Comparison of ENCODE assay signal across 9 cellular contexts in the genomic region with DNA sequence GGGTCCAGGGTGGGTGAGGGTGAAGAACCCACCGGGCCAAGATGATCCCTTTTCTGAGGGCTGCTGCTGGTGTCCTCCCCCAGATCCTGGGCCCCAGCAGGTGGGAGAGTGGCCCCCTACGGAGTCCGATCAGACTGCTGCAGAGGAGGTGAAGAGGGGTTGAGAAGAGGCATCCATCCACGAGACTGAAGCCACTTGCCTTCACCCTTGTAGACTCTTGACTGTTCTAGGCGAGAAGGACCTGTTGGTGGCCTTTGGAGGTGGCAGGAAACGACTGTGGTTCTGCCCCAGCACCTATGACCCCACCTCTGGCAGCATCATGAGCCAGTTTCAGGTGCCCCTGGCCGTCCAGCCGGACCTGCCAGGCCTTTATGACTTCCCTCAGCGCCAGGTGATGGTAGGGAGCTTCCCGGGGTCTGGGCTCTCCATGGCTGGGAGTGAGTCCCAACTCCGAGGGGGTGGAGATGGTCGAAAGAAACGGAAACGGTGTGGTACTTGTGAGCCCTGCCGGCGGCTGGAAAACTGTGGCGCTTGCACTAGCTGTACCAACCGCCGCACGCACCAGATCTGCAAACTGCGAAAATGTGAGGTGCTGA. TPM values are rescaled to one million over a fixed set of nuclear protein-coding genes. Genes with fewer than 3 reads are reported as not detected.
DNase-seq lines count a peak whose midpoint lies in the region; ATAC-seq and TF ChIP-seq lines count a peak whose summit lies in the region.
"Had no signal": no experiment of that assay in that cellular context is flagged by ENCODE, and none has a peak within 500 bp of the region (broad histone marks: within the 10 kb centered on the region; RNA-seq: fewer than 3 reads in every experiment).

No MANE protein-coding gene starts in this region.

- no peaks in the 10 kb centered on the region for H3K9me2 ChIP-seq in HCT116 (ENCODE audit: insufficient read depth)

- peaks cover 7 to 40% of the 10 kb centered on the region in 2 experiments; a peak in 1 of 4 replicates for H3K36me3 ChIP-seq in HCT116 (ENCODE audit: control insufficient read depth in 1 of 2, insufficient read depth in 2 of 2, low read length in 2 of 2)
- H3K36me3 ChIP-seq in fibroblast of lung (ENCODE audit: control insufficient read depth, insufficient read depth, low read length): no peaks in the 10 kb centered on the region
- H3K36me3 ChIP-seq in smooth muscle cell (ENCODE audit: low read depth): no peaks in the 10 kb centered on the region

- no peak for TF ChIP-seq RAD21 in HCT116 (IDR thresholded peaks at IDR 0.05; ENCODE audit: low read depth)

- H3K4me3 ChIP-seq in HCT116 (replicated peaks in 1 of 2; ENCODE audit: low read depth in 1 of 2, low read length in 2 of 2) (peak overlapping the region; percentile 66 to 70), fibroblast of lung (replicated peaks in 1 of 4; ENCODE audit: control extremely low read depth in 1 of 4, insufficient read depth in 1 of 4, low read depth in 3 of 4, low read length in 4 of 4) (peak overlapping the region; percentile 46 to 67 (median 61)), smooth muscle cell (peak overlapping the region; percentile 72)

- H2AFZ ChIP-seq in HCT116 (ENCODE audit: low read depth, low read length, poor library complexity, severe bottlenecking): no peak overlapping the region
- H2AFZ ChIP-seq in fibroblast of lung (ENCODE audit: low read length): no peak overlapping the region
- H2AFZ ChIP-seq in smooth muscle cell (ENCODE audit: low read depth): no peak overlapping the region

- DNase-seq in HCT116 (ENCODE audit: low read depth, low spot score): no peak
- peak; percentile 76 for DNase-seq in activated CD4-positive, alpha-beta T cell treated with anti-CD3 and anti-CD28 coated beads, Interleukin-2, amount 10 ng/mL, durations not matched to agents 24 days and 14 days
- no peak for DNase-seq in fibroblast of lung (ENCODE audit: low read depth in 2 of 2)
- no peak for DNase-seq in smooth muscle cell (lab: John Stamatoyannopoulos, UW; ENCODE audit: unreplicated experiment)
- no peak for DNase-seq in NCI-H2171 (lab: John Stamatoyannopoulos, UW)
- no peak for DNase-seq in NOMO-1 treated with DMSO at 0.1 percent for 48 hours (lab: John Stamatoyannopoulos, UW; ENCODE audit: unreplicated experiment)
- DNase-seq: NCI-H187 treated with DMSO at 0.1 percent for 48 hours had no signal

- H4K20me1 ChIP-seq in HCT116 (ENCODE audit: insufficient read depth) (no peaks in the 10 kb centered on the region), fibroblast of lung (ENCODE audit: control insufficient read depth, extremely low read depth, insufficient read depth, low read length) (no peaks in the 10 kb centered on the region), smooth muscle cell (ENCODE audit: low read depth) (peaks cover 31% of the 10 kb centered on the region)

- H3K27ac Mint-ChIP-seq in activated CD4-positive, alpha-beta T cell treated with anti-CD3 and anti-CD28 coated beads, Interleukin-2, amount 10 ng/mL, durations not matched to agents 24 days and 14 days: peak overlapping the region; percentile 88

- H3K4me1 Mint-ChIP-seq in activated CD4-positive, alpha-beta T cell treated with anti-CD3 and anti-CD28 coated beads, Interleukin-2, amount 10 ng/mL, durations not matched to agents 24 days and 14 days: peaks cover 69% of the 10 kb centered on the region

- CTCF ChIA-PET in HCT116 (lab: Charles Lee): no interaction called here

- H3K27ac ChIP-seq in HCT116 (ENCODE audit: low read depth, low read length): peak overlapping the region; percentile 84
- no peak overlapping the region for H3K27ac ChIP-seq in fibroblast of lung (ENCODE audit: insufficient read depth, low read length)
- no peak overlapping the region for H3K27ac ChIP-seq in smooth muscle cell (ENCODE audit: low read depth)

- no peaks in the 10 kb centered on the region for H3K27me3 ChIP-seq in HCT116 (ENCODE audit: insufficient read depth, low read length)
- no peaks in the 10 kb centered on the region for H3K27me3 ChIP-seq in fibroblast of lung (ENCODE audit: control insufficient read depth, insufficient read depth, low read length)
- H3K27me3 ChIP-seq in smooth muscle cell (ENCODE audit: low read depth): no peaks in the 10 kb centered on the region

- H3K4me1 ChIP-seq in HCT116 (ENCODE audit: control insufficient read depth in 1 of 2, insufficient read depth in 2 of 2, low read length in 2 of 2) (peaks cover 30 to 60% of the 10 kb centered on the region in 2 experiments), fibroblast of lung (ENCODE audit: control insufficient read depth, extremely low read depth, insufficient read depth, low read length) (peaks cover 8% of the 10 kb centered on the region), smooth muscle cell (ENCODE audit: low read depth) (peaks cover 42% of the 10 kb centered on the region)

- POLR2A ChIA-PET in HCT116 (lab: Charles Lee): no interaction called here

- H3K4me3 Mint-ChIP-seq in activated CD4-positive, alpha-beta T cell treated with anti-CD3 and anti-CD28 coated beads, Interleukin-2, amount 10 ng/mL, durations not matched to agents 24 days and 14 days: peak overlapping the region; percentile 87

- peak overlapping the region; percentile 86 for H3K4me2 ChIP-seq in HCT116 (ENCODE audit: low read length)
- H3K4me2 ChIP-seq in fibroblast of lung (ENCODE audit: extremely low read depth, insufficient read depth, low read length): peak overlapping the region; percentile 83
- H3K4me2 ChIP-seq in smooth muscle cell: peak overlapping the region; percentile 91

- H3K79me2 ChIP-seq in HCT116 (ENCODE audit: insufficient read depth, low read length): peaks cover 58% of the 10 kb centered on the region
- H3K79me2 ChIP-seq in fibroblast of lung (ENCODE audit: control insufficient read depth, insufficient read depth, low read length): peaks cover 8% of the 10 kb centered on the region
- H3K79me2 ChIP-seq in smooth muscle cell (ENCODE audit: low read depth): peaks cover 33% of the 10 kb centered on the region

- no peak for TF ChIP-seq CTCF in HCT116 (IDR thresholded peaks at IDR 0.05 in 2 of 3, conservative IDR thresholded peaks at IDR 0.05 in 1 of 3; ENCODE audit: borderline replicate concordance in 1 of 3, insufficient read depth in 1 of 3, low read depth in 2 of 3, low read length in 2 of 3)
- TF ChIP-seq CTCF in fibroblast of lung (conservative IDR thresholded peaks at IDR 0.05 in 1 of 2, IDR thresholded peaks at IDR 0.05 in 1 of 2; ENCODE audit: low read depth in 1 of 2, low read length in 2 of 2): no peak
- TF ChIP-seq CTCF in smooth muscle cell (IDR thresholded peaks at IDR 0.05; ENCODE audit: borderline replicate concordance, insufficient read depth, poor library complexity, severe bottlenecking): no peak

- BruUV-seq in HCT116 (replicated peaks; lab: Mats Ljungman, UMichigan): no TSS peak

- no peak for TF ChIP-seq POLR2A in HCT116 (IDR thresholded peaks at IDR 0.05; ENCODE audit: borderline replicate concordance, extremely low read depth, insufficient read depth, insufficient read length)

- H3K9ac ChIP-seq in HCT116 (ENCODE audit: low read length): peak overlapping the region; percentile 90
- H3K9ac ChIP-seq in fibroblast of lung (ENCODE audit: insufficient read depth, low read length): no peak overlapping the region
- H3K9ac ChIP-seq in smooth muscle cell (ENCODE audit: low read depth): no peak overlapping the region

- RAD21 ChIA-PET in HCT116 (lab: Charles Lee; ENCODE audit: low non-redundant PET in 1 of 2, low total read pairs in 2 of 2, uncharacterized antibody in 2 of 2, unreplicated experiment in 2 of 2): no interaction called here

- peaks cover 45% of the 10 kb centered on the region for H3K36me3 Mint-ChIP-seq in activated CD4-positive, alpha-beta T cell treated with anti-CD3 and anti-CD28 coated beads, Interleukin-2, amount 10 ng/mL, durations not matched to agents 24 days and 14 days (ENCODE audit: low read depth)

- no peaks in the 10 kb centered on the region for H3K9me3 ChIP-seq in HCT116 (ENCODE audit: control insufficient read depth in 1 of 2, insufficient read depth in 1 of 2, low read depth in 1 of 2, low read length in 2 of 2)
- no peaks in the 10 kb centered on the region for H3K9me3 ChIP-seq in fibroblast of lung (ENCODE audit: control insufficient read depth, insufficient read depth, low read depth, low read length)
- H3K9me3 ChIP-seq in smooth muscle cell (replicated peaks; ENCODE audit: low read depth): no peaks in the 10 kb centered on the region

- H3F3A ChIP-seq in smooth muscle cell (ENCODE audit: low read depth): peaks cover 8% of the 10 kb centered on the region

- WGBS in smooth muscle cell (ENCODE audit: low lambda C conversion rate): 94% methylated on average over 21 of the region's 21 CpGs

- peaks cover 9% of the 10 kb centered on the region for H3K27me3 Mint-ChIP-seq in activated CD4-positive, alpha-beta T cell treated with anti-CD3 and anti-CD28 coated beads, Interleukin-2, amount 10 ng/mL, durations not matched to agents 24 days and 14 days

- intact Hi-C loops in HCT116 (cut with micrococcal nuclease): no loop called here
- intact Hi-C loops in activated CD4-positive, alpha-beta T cell treated with anti-CD3 and anti-CD28 coated beads, Interleukin-2, amount 10 ng/mL, durations not matched to agents 24 days and 14 days (cut with micrococcal nuclease): loop anchor here (1.0 to 5.0 kb wide), 6 partner anchors 12 to 161 kb away; a partner anchor contains a TSS

- peaks cover 4% of the 10 kb centered on the region for H3K9me3 Mint-ChIP-seq in activated CD4-positive, alpha-beta T cell treated with anti-CD3 and anti-CD28 coated beads, Interleukin-2, amount 10 ng/mL, durations not matched to agents 24 days and 14 days

- ATAC-seq in HCT116 (no peak), GM18861 (IDR thresholded peaks at IDR 0.05; ENCODE audit: unreplicated experiment) (no peak), HG02623 (IDR thresholded peaks at IDR 0.05; ENCODE audit: unreplicated experiment) (no peak)

RNA-seq across cellular contexts. Expression of a gene that starts 1.5 kb away (rescaled TPM):
- total RNA-seq in HCT116 (2021; ENCODE audit: unreplicated experiment) (15.4 TPM), fibroblast of lung (2.6 and 3.1 TPM in 2 replicates), smooth muscle cell (10.4 and 12.7 TPM in 2 replicates)
- 4.0 and 4.1 TPM in 2 replicates for polyA plus RNA-seq in HCT116 (2012)
- 20.7 and 22.0 TPM in 2 replicates for total RNA-seq in activated CD4-positive, alpha-beta T cell treated with anti-CD3 and anti-CD28 coated beads, Interleukin-2, amount 10 ng/mL, durations not matched to agents 24 days and 14 days
- polyA plus RNA-seq in fibroblast of lung (1.6 and 2.1 TPM in 2 replicates), smooth muscle cell (3.2 TPM in 2 replicates)
- 1.4 and 2.4 TPM in 2 replicates for polyA plus RNA-seq in fibroblast of lung (2012)
- 8.2 and 10.6 TPM in 2 replicates for polyA minus RNA-seq in fibroblast of lung (ENCODE audit: low replicate concordance)

RNA-seq across cellular contexts. Expression of a gene that starts 59.5 kb away (rescaled TPM):
- total RNA-seq in HCT116 (2021; ENCODE audit: unreplicated experiment) (100 TPM), fibroblast of lung (51.6 and 54.3 TPM in 2 replicates), smooth muscle cell (109 and 112 TPM in 2 replicates)
- polyA plus RNA-seq in HCT116 (2012): 64.2 and 88.2 TPM in 2 replicates
- total RNA-seq in activated CD4-positive, alpha-beta T cell treated with anti-CD3 and anti-CD28 coated beads, Interleukin-2, amount 10 ng/mL, durations not matched to agents 24 days and 14 days: 88.9 and 94.9 TPM in 2 replicates
- polyA plus RNA-seq in fibroblast of lung (83.2 and 93.7 TPM in 2 replicates), smooth muscle cell (151 and 154 TPM in 2 replicates)
- polyA plus RNA-seq in fibroblast of lung (2012): 96.7 and 104 TPM in 2 replicates
- polyA minus RNA-seq in fibroblast of lung (ENCODE audit: low replicate concordance): 39.6 and 40.5 TPM in 2 replicates
